Comparison of ENCODE assay signal across 32 cellular contexts in the genomic region with DNA sequence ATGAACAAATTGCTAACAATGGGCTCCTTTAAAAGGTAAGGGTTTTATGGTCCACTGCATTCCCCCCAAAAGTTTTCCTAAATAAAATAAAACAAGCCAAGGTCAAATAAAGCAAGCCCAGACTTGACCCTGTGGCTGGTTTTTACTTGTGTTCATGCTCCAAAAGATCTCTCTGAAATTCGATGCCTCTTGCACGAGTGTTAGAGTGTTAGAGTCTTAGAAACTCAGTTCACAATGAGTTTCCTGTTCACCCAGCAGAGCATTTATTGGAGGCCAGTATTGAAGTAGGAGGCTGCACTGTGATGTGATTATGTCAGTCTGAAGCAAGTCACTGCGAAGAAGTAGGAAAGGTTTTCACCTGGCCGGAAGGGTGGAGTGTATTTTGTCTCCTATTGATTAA. TPM values are rescaled to one million over a fixed set of nuclear protein-coding genes. Genes with fewer than 3 reads are reported as not detected.
A peak's percentile ranks its signal among the peaks of the same experiment; 100 is the strongest.
DNase-seq lines count a peak whose midpoint lies in the region; FAIRE-seq and TF ChIP-seq lines count a peak whose summit lies in the region.
"Had no signal": no experiment of that assay in that cellular context is flagged by ENCODE, and none has a peak within 500 bp of the region (broad histone marks: within the 10 kb centered on the region; RNA-seq: fewer than 3 reads in every experiment).

No MANE protein-coding gene starts in this region.

- no peaks in the 10 kb centered on the region for H4K20me1 ChIP-seq in astrocyte (ENCODE audit: insufficient read depth, low read length)

- peak; percentile 65 for DNase-seq in DMS79 treated with DMSO at 0.1 percent for 48 hours (lab: John Stamatoyannopoulos, UW)
- peak; percentile 16 for DNase-seq in NCI-H1105 (lab: John Stamatoyannopoulos, UW)
- no peak for DNase-seq in astrocyte (ENCODE audit: low read depth)
- DNase-seq in mesothelial cell of epicardium (ENCODE audit: low spot score in 2 of 2, unreplicated experiment in 2 of 2): no peak
- DNase-seq in BE2C: no peak
- no peak for DNase-seq in GM13976 (ENCODE audit: low spot score)
- no peak for DNase-seq in NCI-H345 (lab: John Stamatoyannopoulos, UW)
- DNase-seq: activated CD8-positive, alpha-beta T cell treated with anti-CD3 and anti-CD28 coated beads, Interleukin-2, amount 10 ng/mL, durations not matched to agents 7 days and 5 days; activated gamma-delta T cell treated with Interleukin-2 at 50 U/mL for 16 hours; activated naive CD8-positive, alpha-beta T cell treated with anti-CD3 and anti-CD28 coated beads, Interleukin-2, amount 50 U/mL, for 24 hours; C1 segment of cervical spinal cord; Caco-2; effector memory CD8-positive, alpha-beta T cell; foreskin melanocyte; immature natural killer cell; left lung; MV-4-11; natural killer cell; NCI-H187; right lobe of liver; SHP77 treated with DMSO at 0.1 percent for 48 hours; stimulated activated CD4-positive, alpha-beta T cell treated with anti-CD3 and anti-CD28 coated beads, Interleukin-12 subunit alpha, Interleukin-12 subunit beta, amount 100 ng/mL, for 4 hours; stimulated activated CD4-positive, alpha-beta T cell treated with anti-CD3 and anti-CD28 coated beads, Interleukin-4, amount 100 ng/mL, for 4 hours; stimulated activated naive CD4-positive, alpha-beta T cell; uterus had no signal

- no peak for TF ChIP-seq CTCF in astrocyte (IDR thresholded peaks at IDR 0.05; ENCODE audit: insufficient read depth, low read depth, low read length)
- TF ChIP-seq CTCF in mesothelial cell of epicardium (IDR thresholded peaks at IDR 0.05; ENCODE audit: unreplicated experiment): no peak
- TF ChIP-seq CTCF in BE2C (IDR thresholded peaks at IDR 0.05; ENCODE audit: low read depth, low read length): no peak
- TF ChIP-seq CTCF in GM13976 (IDR thresholded peaks at IDR 0.05; ENCODE audit: borderline replicate concordance, control extremely low read depth, extremely low read depth, insufficient read depth, missing control alignments): no peak

- in situ Hi-C loops in GM13976 (cut with MboI; ENCODE audit: low sequenced_read_pairs, unreplicated experiment): no loop called here

- H3K4me3 Mint-ChIP-seq in astrocyte (ENCODE audit: unreplicated experiment) (no peak overlapping the region), mesothelial cell of epicardium (no peak overlapping the region)
- H3K4me3 Mint-ChIP-seq: activated CD8-positive, alpha-beta T cell treated with anti-CD3 and anti-CD28 coated beads, Interleukin-2, amount 10 ng/mL, durations not matched to agents 7 days and 5 days; activated naive CD8-positive, alpha-beta T cell treated with anti-CD3 and anti-CD28 coated beads, Interleukin-2, amount 50 U/mL, for 24 hours; effector memory CD8-positive, alpha-beta T cell; immature natural killer cell; natural killer cell; T-helper 1 cell treated with Interleukin-12 subunit alpha and Interleukin-12 subunit beta and Interleukin-4 antibody, amounts not matched to agents 30 μg/mL and 1 μg/mL, for 36 hours had no signal

- FAIRE-seq in astrocyte (lab: Jason Lieb, UNC): no peak
- FAIRE-seq: HTR-8/SVneo had no signal

- H3K27me3 Mint-ChIP-seq in astrocyte (ENCODE audit: low read depth, unreplicated experiment) (no peaks in the 10 kb centered on the region), mesothelial cell of epicardium (ENCODE audit: low read depth) (no peaks in the 10 kb centered on the region)
- H3K27me3 Mint-ChIP-seq: activated naive CD8-positive, alpha-beta T cell treated with anti-CD3 and anti-CD28 coated beads, Interleukin-2, amount 50 U/mL, for 24 hours; effector memory CD8-positive, alpha-beta T cell had no signal

- H3K4me1 Mint-ChIP-seq in astrocyte (ENCODE audit: low read depth, unreplicated experiment): peaks cover 30% of the 10 kb centered on the region
- H3K4me1 Mint-ChIP-seq in mesothelial cell of epicardium: peaks cover 67% of the 10 kb centered on the region
- H3K4me1 Mint-ChIP-seq: activated naive CD8-positive, alpha-beta T cell treated with anti-CD3 and anti-CD28 coated beads, Interleukin-2, amount 50 U/mL, for 24 hours; immature natural killer cell; natural killer cell had no signal

- no peaks in the 10 kb centered on the region for H3K9me3 ChIP-seq in astrocyte (ENCODE audit: insufficient read depth, low read depth, low read length)
- H3K9me3 ChIP-seq in BE2C: no peaks in the 10 kb centered on the region
- H3K9me3 ChIP-seq: Caco-2, esophagus muscularis mucosa, left lung, right lobe of liver, uterus had no signal

- H3K27me3 ChIP-seq in astrocyte (ENCODE audit: insufficient read depth, low read length) (no peaks in the 10 kb centered on the region), BE2C (no peaks in the 10 kb centered on the region)
- H3K27me3 ChIP-seq: esophagus muscularis mucosa, left lung, right lobe of liver, uterus had no signal

- H3K36me3 Mint-ChIP-seq in astrocyte (ENCODE audit: low read depth, unreplicated experiment) (no peaks in the 10 kb centered on the region), mesothelial cell of epicardium (no peaks in the 10 kb centered on the region)
- H3K36me3 Mint-ChIP-seq: immature natural killer cell, natural killer cell had no signal

- H3K4me1 ChIP-seq in astrocyte (ENCODE audit: insufficient read depth, low read length) (peaks cover 8% of the 10 kb centered on the region), BE2C (no peaks in the 10 kb centered on the region)
- H3K4me1 ChIP-seq: Caco-2, right lobe of liver, uterus had no signal

- H3K27ac Mint-ChIP-seq in astrocyte (ENCODE audit: unreplicated experiment) (peak overlapping the region; percentile 41), mesothelial cell of epicardium (peak overlapping the region; percentile 96)
- H3K27ac Mint-ChIP-seq: activated CD8-positive, alpha-beta T cell treated with anti-CD3 and anti-CD28 coated beads, Interleukin-2, amount 10 ng/mL, durations not matched to agents 7 days and 5 days; activated naive CD8-positive, alpha-beta T cell treated with anti-CD3 and anti-CD28 coated beads, Interleukin-2, amount 50 U/mL, for 24 hours; effector memory CD8-positive, alpha-beta T cell; immature natural killer cell; natural killer cell; T-helper 1 cell treated with Interleukin-12 subunit alpha and Interleukin-12 subunit beta and Interleukin-4 antibody, amounts not matched to agents 30 μg/mL and 1 μg/mL, for 36 hours had no signal

- no peak overlapping the region for H3K9ac ChIP-seq in astrocyte (ENCODE audit: low read length)
- H3K9ac ChIP-seq: KMS-11 had no signal

- no peak overlapping the region for H3K4me2 ChIP-seq in astrocyte (ENCODE audit: low read length)
- H3K4me2 ChIP-seq: KMS-11 had no signal

- H2AFZ ChIP-seq in astrocyte (ENCODE audit: low read depth, low read length): no peak overlapping the region

- no peaks in the 10 kb centered on the region for H3K36me3 ChIP-seq in astrocyte (ENCODE audit: insufficient read depth, low read length)
- no peaks in the 10 kb centered on the region for H3K36me3 ChIP-seq in BE2C
- H3K36me3 ChIP-seq: esophagus muscularis mucosa, left lung, right lobe of liver, uterus had no signal

- no peaks in the 10 kb centered on the region for H3K79me2 ChIP-seq in astrocyte (ENCODE audit: insufficient read depth, low read length)

- no peaks in the 10 kb centered on the region for H3K9me3 Mint-ChIP-seq in astrocyte (ENCODE audit: unreplicated experiment)
- H3K9me3 Mint-ChIP-seq in mesothelial cell of epicardium: no peaks in the 10 kb centered on the region
- H3K9me3 Mint-ChIP-seq: T-helper 1 cell treated with Interleukin-12 subunit alpha and Interleukin-12 subunit beta and Interleukin-4 antibody, amounts not matched to agents 30 μg/mL and 1 μg/mL, for 36 hours had no signal

- H3K4me3 ChIP-seq in astrocyte (ENCODE audit: insufficient read depth, low read depth, low read length) (no peak overlapping the region), BE2C (ENCODE audit: low read depth, low read length) (no peak overlapping the region)
- H3K4me3 ChIP-seq: esophagus muscularis mucosa, left lung, right lobe of liver, uterus had no signal

- H3K27ac ChIP-seq in astrocyte (ENCODE audit: low read depth, low read length): no peak overlapping the region
- H3K27ac ChIP-seq: KMS-11, left lung, right lobe of liver had no signal

RNA-seq across cellular contexts. Expression of a gene that starts 59.9 kb away (rescaled TPM):
- total RNA-seq in astrocyte (not detected in 2 replicates), mesothelial cell of epicardium (not detected in 3 replicates)
- polyA plus RNA-seq in BE2C (2012; ENCODE audit: insufficient read depth, insufficient read length, low read depth): not detected
- total RNA-seq: activated CD8-positive, alpha-beta T cell treated with anti-CD3 and anti-CD28 coated beads, Interleukin-2, amount 10 ng/mL, durations not matched to agents 7 days and 5 days; Caco-2; esophagus muscularis mucosa; left lung; natural killer cell; posterior vena cava; right lobe of liver; temporal lobe; uterus had no signal
- polyA plus RNA-seq: AG04450, immature natural killer cell had no signal

Comparison
In these comparisons a context has a peak if more than half of its experiments do, and no peak if none do; other contexts are left out.
1. DNase-seq: peak in DMS79 treated with DMSO at 0.1 percent for 48 hours (single experiment) and NCI-H1105 (single experiment); none in astrocyte (single experiment), mesothelial cell of epicardium (0 of 2), BE2C (single experiment), GM13976 (single experiment) and NCI-H345 (single experiment).